Comparison of ENCODE assay signal across 8 cellular contexts in the genomic region with DNA sequence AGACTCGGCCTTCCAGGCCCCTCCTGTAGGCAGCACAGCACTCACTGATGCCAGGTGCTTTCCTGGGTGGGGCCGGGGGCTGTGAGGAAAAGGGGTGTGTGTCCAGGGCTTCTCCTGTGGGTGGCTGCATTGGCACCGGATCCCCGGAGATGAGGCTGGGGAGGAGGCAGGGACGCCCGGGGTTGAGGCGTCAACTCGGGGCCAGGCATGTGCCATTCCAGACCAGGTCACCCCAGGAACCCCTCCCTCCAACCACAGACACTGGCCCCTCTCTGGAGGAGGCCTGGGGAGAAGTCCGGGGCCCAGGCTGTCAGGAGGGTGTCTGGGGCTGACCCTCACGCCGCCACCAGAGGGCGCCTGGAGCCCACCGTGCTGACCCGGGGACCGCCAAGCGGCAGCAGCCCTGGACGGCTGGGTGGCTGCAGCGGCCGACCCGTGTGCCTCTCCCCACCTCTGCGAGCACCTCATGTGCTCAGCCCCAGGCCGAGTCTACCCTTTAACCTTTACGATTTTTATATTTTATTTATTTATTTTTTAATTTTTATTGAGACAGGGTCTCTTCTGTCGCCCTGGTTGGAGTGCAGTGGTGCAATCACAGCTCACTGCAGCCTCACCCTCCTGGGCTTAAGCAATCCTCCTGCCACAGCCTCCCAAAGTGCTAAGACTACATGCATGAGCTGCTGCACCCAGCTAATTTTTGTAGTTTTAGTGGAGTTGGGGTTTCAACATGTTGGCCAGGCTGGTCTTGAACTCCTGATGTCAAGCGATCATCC. TPM values are rescaled to one million over a fixed set of nuclear protein-coding genes. Genes with fewer than 3 reads are reported as not detected.
A peak's percentile ranks its signal among the peaks of the same experiment; 100 is the strongest.
DNase-seq lines count a peak whose midpoint lies in the region; ATAC-seq and TF ChIP-seq lines count a peak whose summit lies in the region.

No MANE protein-coding gene starts in this region.

- H3K27ac ChIP-seq in C4-2B, result no peak overlapping the region
- H3K27ac ChIP-seq in H9 (ENCODE audit: insufficient read length, low read depth, low read length), result no peak overlapping the region
- H3K27ac ChIP-seq in RWPE1, result peak overlapping the region; percentile 95
- no peak overlapping the region for H3K27ac ChIP-seq in tibial nerve

- H3K23ac ChIP-seq in H9 (ENCODE audit: insufficient read length, low read depth, low read length), result no peak overlapping the region

- TF ChIP-seq EP300 in tibial nerve (IDR thresholded peaks at IDR 0.05), result no peak

- no peak overlapping the region for H4K91ac ChIP-seq in H9 (ENCODE audit: insufficient read length, low read depth, low read length)

- no peak overlapping the region for H3K4me3 ChIP-seq in fibroblast of pulmonary artery (replicated peaks; ENCODE audit: low read depth, low read length)
- no peak overlapping the region for H3K4me3 ChIP-seq in tibial nerve

- no peaks in the 10 kb centered on the region for H3K36me3 ChIP-seq in tibial nerve

- H3K4me1 ChIP-seq in H9 (ENCODE audit: insufficient read depth, low read length) (no peaks in the 10 kb centered on the region), tibial nerve (peaks cover 0 to 52% (median 19%) of the 10 kb centered on the region in 4 donors)

- no peak overlapping the region for H3K18ac ChIP-seq in H9 (ENCODE audit: insufficient read length, low read depth, low read length)

- peaks cover 9 to 14% of the 10 kb centered on the region in 2 experiments for H3K4me1 Mint-ChIP-seq in H9

- H2BK5ac ChIP-seq in H9 (ENCODE audit: insufficient read length, low read length), result no peak overlapping the region

- TF ChIP-seq CTCF in C4-2B (conservative IDR thresholded peaks at IDR 0.05), result peak; percentile 92
- peak; percentile 99 for TF ChIP-seq CTCF in H9 (conservative IDR thresholded peaks at IDR 0.05)
- TF ChIP-seq CTCF in RWPE1 (conservative IDR thresholded peaks at IDR 0.05; ENCODE audit: low read depth), result peak; percentile 92
- peak; percentile 69 for TF ChIP-seq CTCF in fibroblast of pulmonary artery (IDR thresholded peaks at IDR 0.05; ENCODE audit: low read length, missing control alignments)
- TF ChIP-seq CTCF in tibial nerve (IDR thresholded peaks at IDR 0.05), result peak; percentile 90 to 95 (median 94)

- H3K79me1 ChIP-seq in H9 (ENCODE audit: insufficient read depth, low read depth, low read length, poor library complexity, severe bottlenecking), result no peaks in the 10 kb centered on the region

- H3K9me3 ChIP-seq in H9 (ENCODE audit: control insufficient read depth, low read depth, low read length) (no peaks in the 10 kb centered on the region), tibial nerve (no peaks in the 10 kb centered on the region)

- WGBS in H9 (ENCODE audit: extremely low coverage, insufficient read length, low lambda C conversion rate), result no CpG with 5 or more reads among the region's 25 CpGs
- WGBS in tibial nerve, 2 donors, result 12 to 14% methylated on average over 24 to 25 of the region's 25 CpGs

- no peak overlapping the region for H3K27ac Mint-ChIP-seq in H9

- no peak overlapping the region for H2AFZ ChIP-seq in H9 (ENCODE audit: low read length)

- POLR2A ChIA-PET in RWPE1 (lab: Yijun Ruan, JAX; ENCODE audit: low non-redundant PET), result interaction anchor here (0.6 to 0.7 kb wide), 2 partner anchors 23 to 74 kb away, joined by 3 read pairs; no protein-coding TSS in a partner anchor

- no peak for ATAC-seq in GM19351 (IDR thresholded peaks at IDR 0.05; ENCODE audit: unreplicated experiment)

- H3K27me3 ChIP-seq in H9 (ENCODE audit: insufficient read depth, low read length), result peaks cover 19% of the 10 kb centered on the region; the same call in 1 of the 2 replicates
- H3K27me3 ChIP-seq in tibial nerve, result peaks cover 2 to 48% of the 10 kb centered on the region in 2 donors

- no peak overlapping the region for H3K4me2 ChIP-seq in H9 (ENCODE audit: insufficient read depth, insufficient read length, low read length)

- H3K14ac ChIP-seq in H9 (ENCODE audit: insufficient read depth, low read length), result no peak overlapping the region

- no peak overlapping the region for H2BK12ac ChIP-seq in H9 (ENCODE audit: insufficient read length, low read depth, low read length)

- no peak overlapping the region for H2BK20ac ChIP-seq in H9 (ENCODE audit: low read depth, low read length, poor library complexity, severe bottlenecking)

- H3K9me3 Mint-ChIP-seq in H9, result peaks cover 0 to 2% of the 10 kb centered on the region in 2 experiments; a peak in 2 of 5 replicates

- TF ChIP-seq POLR2A in tibial nerve (IDR thresholded peaks at IDR 0.05), result no peak

- no peaks in the 10 kb centered on the region for H3K36me3 Mint-ChIP-seq in H9 (ENCODE audit: insufficient read depth in 1 of 3, low read depth in 3 of 3)

- CTCF ChIA-PET in RWPE1 (lab: Yijun Ruan, JAX), result interaction anchor here (0.6 to 1.8 kb wide), 9 partner anchors 9 to 637 kb away, joined by 3 to 11 read pairs (median 3); partner anchors contain the start of genes ANTKMT, CIAO3 and RPUSD1

- H3T11ph ChIP-seq in H9 (ENCODE audit: low read length), result no peak overlapping the region

- H4K8ac ChIP-seq in H9 (replicated peaks; ENCODE audit: insufficient read length, low read depth, low read length), result no peak overlapping the region

- H3K9ac ChIP-seq in H9 (ENCODE audit: extremely low read depth, insufficient read length, low read length), result no peak overlapping the region

- no peak overlapping the region for H3K4me3 Mint-ChIP-seq in H9

- H3K56ac ChIP-seq in H9 (ENCODE audit: insufficient read length, low read depth, low read length), result no peak overlapping the region

- no peaks in the 10 kb centered on the region for H4K20me1 ChIP-seq in H9 (ENCODE audit: control insufficient read depth, insufficient read depth, insufficient read length)

- no peak overlapping the region for H2BK15ac ChIP-seq in H9 (ENCODE audit: low read depth, low read length)

- H2BK120ac ChIP-seq in H9 (ENCODE audit: low read depth, low read length, poor library complexity, severe bottlenecking), result no peak overlapping the region

- no peak overlapping the region for H4K5ac ChIP-seq in H9 (ENCODE audit: insufficient read length, low read depth, low read length)

- H3K79me2 ChIP-seq in H9 (ENCODE audit: insufficient read depth, low read length), result no peaks in the 10 kb centered on the region

- DNase-seq in H9 (peak; percentile 85), RWPE1 (ENCODE audit: low spot score) (peak; percentile 70), fibroblast of pulmonary artery (ENCODE audit: low read depth) (peak; percentile 69), nucleus accumbens (lab: John Stamatoyannopoulos, UW) (peak in 48 of 56 donors; percentile 25 to 82 (median 56)), tibial nerve (ENCODE audit: low spot score in 2 of 2) (peak in 1 of 2 donors; percentile 55)
- DNase-seq in activated T-helper 9 cell treated with anti-CD3 and anti-CD28 coated beads, Interleukin-2, amount 50 U/mL, for 16 hours (ENCODE audit: low read depth), result peak; percentile 73

- no peak overlapping the region for H2AK5ac ChIP-seq in H9 (ENCODE audit: insufficient read length, low read length)

- peaks cover 8% of the 10 kb centered on the region for H3K23me2 ChIP-seq in H9 (ENCODE audit: insufficient read length, low read depth, low read length, poor library complexity, severe bottlenecking)

- no peak overlapping the region for H3K4ac ChIP-seq in H9 (ENCODE audit: low read depth, low read length)

- peaks cover 77% of the 10 kb centered on the region for H3K27me3 Mint-ChIP-seq in H9 (ENCODE audit: low read depth)

RNA-seq across cellular contexts. Expression of gene METRN, which starts 3.2 kb away (rescaled TPM):
- total RNA-seq in H9 (2021), result 26.2 and 28.9 TPM in 2 replicates
- total RNA-seq in tibial nerve, result 100 to 1,000 TPM in 3 of 4 donors, 10 to 100 TPM in 1; 78.8 to 131 (median 108) TPM

RNA-seq across cellular contexts. Expression of gene FBXL16, which starts 6.1 kb away (rescaled TPM):
- total RNA-seq in H9 (2021), result 9.6 and 10.7 TPM in 2 replicates
- total RNA-seq in tibial nerve, result 1 to 10 TPM; 1.5 to 5.7 (median 3.5) TPM

RNA-seq across cellular contexts. Expression of gene ANTKMT, which starts 9.2 kb away (rescaled TPM):
- total RNA-seq in H9 (2021) (31.5 and 34.8 TPM in 2 replicates), tibial nerve (10 to 100 TPM; 43.7 to 98.7 (median 78.6) TPM)

RNA-seq across cellular contexts. Expression of gene CCDC78, which starts 14.5 kb away (rescaled TPM):
- total RNA-seq in H9 (2021) (12.1 TPM in 2 replicates), tibial nerve (1 to 10 TPM in 2 of 4 donors, under 1 TPM in 2; 0.63 to 7.5 (median 3.0) TPM)

RNA-seq across cellular contexts. Expression of gene HAGHL, which starts 15.2 kb away (rescaled TPM):
- 21.3 and 25.2 TPM in 2 replicates for total RNA-seq in H9 (2021)
- total RNA-seq in tibial nerve, result 10 to 100 TPM in 1 of 4 donors, 1 to 10 TPM in 3; 3.5 to 18.0 (median 6.3) TPM
